ENCODE assay signal across 22 cellular contexts in the genomic region with DNA sequence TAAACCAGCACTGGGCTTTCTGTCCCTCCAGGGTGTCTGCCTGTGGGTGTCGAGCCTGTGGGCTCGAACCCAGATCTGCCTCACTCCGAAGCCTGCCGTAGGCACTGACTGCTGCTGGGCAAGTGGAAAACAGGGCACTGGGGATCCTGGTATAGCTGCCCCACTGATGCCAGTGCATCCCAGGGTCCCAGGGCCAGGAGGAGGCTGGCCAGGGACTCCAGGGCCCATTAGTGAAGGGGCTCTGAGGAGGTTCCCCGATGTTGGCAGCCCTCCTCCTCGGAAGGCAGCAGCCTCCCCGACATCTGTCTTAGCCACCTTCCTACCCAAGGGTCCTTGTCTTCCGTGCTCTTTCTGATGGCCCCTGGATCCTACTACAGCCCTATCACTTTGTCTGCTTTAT.
"Had no signal": no experiment of that assay in that cellular context is flagged by ENCODE, and none has a peak within 500 bp of the region (broad histone marks: within the 10 kb centered on the region; RNA-seq: fewer than 3 reads in every experiment).

No MANE protein-coding gene starts in this region.

- H3K27me3 ChIP-seq: SJSA1 had no signal

- H3K4me3 ChIP-seq: SJSA1, SK-N-MC had no signal

- ATAC-seq: HepG2 had no signal

- H3K27ac ChIP-seq: SK-N-MC had no signal

- DNase-seq: IMR-90, Kasumi-1, KG1, MM.1S, NCI-H1092 treated with DMSO at 0.1 percent for 48 hours, NCI-H1436, NCI-H187, NCI-H2029, NCI-H2081 treated with DMSO at 0.1 percent for 48 hours, NCI-H2171, NCI-H226, NCI-H446, NCI-H510A, NCI-H524 treated with DMSO at 0.1 percent for 48 hours, NCI-H69, NCI-H774, Right ventricle myocardium superior, RPMI8226, SIG-M5 had no signal

- H3K36me3 ChIP-seq: SJSA1 had no signal

- H3K9me3 ChIP-seq: SJSA1 had no signal
